In the genomic region with DNA sequence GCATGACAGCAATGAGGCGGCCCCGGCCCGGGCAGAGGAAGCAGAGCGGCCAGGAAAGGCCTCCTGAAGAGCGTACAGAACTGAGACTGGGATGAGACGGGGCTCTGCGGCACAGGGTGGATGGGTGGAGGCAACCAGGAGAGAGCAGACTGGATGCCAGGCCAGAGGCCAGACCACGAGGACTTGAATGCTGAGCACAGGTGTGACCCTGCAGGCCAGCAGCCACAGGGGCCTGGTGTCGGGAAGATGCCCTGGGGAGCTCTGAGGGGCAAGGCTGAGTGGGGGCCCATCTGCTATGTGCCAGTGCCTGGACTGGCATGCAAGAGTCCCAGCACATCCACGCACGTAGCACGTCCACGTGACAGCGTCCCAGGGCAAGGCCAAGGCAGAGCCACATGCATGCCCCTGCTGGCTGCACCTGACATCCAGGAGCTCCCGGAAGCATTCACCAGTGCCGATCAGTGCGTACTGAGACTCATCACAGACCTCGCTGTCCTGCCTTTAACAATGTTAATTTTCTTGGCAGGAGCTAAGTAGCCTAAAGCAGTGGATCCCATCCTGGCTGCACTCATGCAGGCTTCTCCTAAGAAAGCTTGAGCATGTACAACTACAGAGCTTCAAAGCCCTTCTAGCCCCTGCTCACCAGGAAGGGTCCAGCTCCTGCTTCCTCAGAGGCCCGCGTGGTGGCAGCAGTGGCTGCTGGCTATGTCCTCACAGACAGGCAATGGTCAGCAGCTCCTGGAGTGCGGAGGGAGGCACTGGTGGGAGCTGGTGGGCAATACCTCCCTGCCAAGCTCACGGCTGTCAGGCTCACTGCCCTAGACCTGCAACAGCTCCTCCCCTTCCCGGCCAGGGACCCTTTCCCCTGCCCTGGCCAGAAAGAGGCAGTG, we compare ENCODE assay signal across 13 cellular contexts. TPM values are rescaled to one million over a fixed set of nuclear protein-coding genes. Genes with fewer than 3 reads are reported as not detected.
DNase-seq lines count a peak whose midpoint lies in the region; ATAC-seq, FAIRE-seq and TF ChIP-seq lines count a peak whose summit lies in the region.
"Had no signal": no experiment of that assay in that cellular context is flagged by ENCODE, and none has a peak within 500 bp of the region (broad histone marks: within the 10 kb centered on the region; RNA-seq: fewer than 3 reads in every experiment).

No MANE protein-coding gene starts in this region.

- H3K4me3 ChIP-seq in HepG2 (replicated peaks in 1 of 3; ENCODE audit: insufficient read depth in 1 of 3, low read depth in 2 of 3, low read length in 3 of 3): no peak overlapping the region

- no peak overlapping the region for H3K4me2 ChIP-seq in HepG2 (ENCODE audit: low read depth, low read length)

- FAIRE-seq in HepG2 (lab: Jason Lieb, UNC): no peak
- FAIRE-seq: colon had no signal

- POLR2A ChIA-PET in HepG2 (lab: Yijun Ruan, JAX): no interaction called here

- H3K36me3 ChIP-seq in HepG2 (replicated peaks in 1 of 2; ENCODE audit: control insufficient read depth in 1 of 2, insufficient read depth in 2 of 2, low read length in 2 of 2): no peaks in the 10 kb centered on the region

- H3K4me1 ChIP-seq in HepG2 (ENCODE audit: insufficient read depth, low read length): no peaks in the 10 kb centered on the region

- no peaks in the 10 kb centered on the region for H3K4me1 Mint-ChIP-seq in natural killer cell treated with Interleukin-12 subunit alpha and Interleukin-12 subunit beta and Interleukin-15 and Interleukin-18, amount 100 ng/mL, for 72 hours (ENCODE audit: low read depth in 2 of 2)
- H3K4me1 Mint-ChIP-seq in natural killer cell: no peaks in the 10 kb centered on the region
- no peaks in the 10 kb centered on the region for H3K4me1 Mint-ChIP-seq in activated naive CD4-positive, alpha-beta T cell treated with anti-CD3 and anti-CD28 coated beads, Interleukin-2, amount 10 ng/mL, durations not matched to agents 7 days and 5 days

- no peak overlapping the region for H2AFZ ChIP-seq in HepG2 (ENCODE audit: low read length)

- ATAC-seq in natural killer cell treated with Interleukin-12 subunit alpha and Interleukin-12 subunit beta and Interleukin-15 and Interleukin-18, amount 100 ng/mL, for 72 hours: no peak
- ATAC-seq in natural killer cell: no peak
- ATAC-seq in HepG2: peak; percentile 86
- ATAC-seq: left lobe of liver, T-helper 17 cell had no signal

- H3K79me2 ChIP-seq in HepG2 (ENCODE audit: insufficient read depth, low read length): no peaks in the 10 kb centered on the region

- H3K27ac Mint-ChIP-seq in natural killer cell treated with Interleukin-12 subunit alpha and Interleukin-12 subunit beta and Interleukin-15 and Interleukin-18, amount 100 ng/mL, for 72 hours: no peak overlapping the region
- no peak overlapping the region for H3K27ac Mint-ChIP-seq in natural killer cell
- H3K27ac Mint-ChIP-seq in activated naive CD4-positive, alpha-beta T cell treated with anti-CD3 and anti-CD28 coated beads, Interleukin-2, amount 10 ng/mL, durations not matched to agents 7 days and 5 days: no peak overlapping the region
- H3K27ac Mint-ChIP-seq: activated CD4-positive, alpha-beta memory T cell treated with anti-CD3 and anti-CD28 coated beads for 36 hours; T-helper 17 cell had no signal

- TF ChIP-seq POLR2A in HepG2 (IDR thresholded peaks at IDR 0.05; ENCODE audit: insufficient read depth in 1 of 2, low read depth in 2 of 2, low read length in 2 of 2): no peak

- H3K27me3 ChIP-seq in HepG2 (ENCODE audit: control insufficient read depth in 1 of 2, insufficient read depth in 2 of 2, low read length in 2 of 2): peaks cover 3 to 13% of the 10 kb centered on the region in 2 experiments; a peak in 2 of 5 replicates

- H3K9me3 Mint-ChIP-seq in natural killer cell treated with Interleukin-12 subunit alpha and Interleukin-12 subunit beta and Interleukin-15 and Interleukin-18, amount 100 ng/mL, for 72 hours: no peaks in the 10 kb centered on the region
- H3K9me3 Mint-ChIP-seq in natural killer cell: no peaks in the 10 kb centered on the region
- no peaks in the 10 kb centered on the region for H3K9me3 Mint-ChIP-seq in activated naive CD4-positive, alpha-beta T cell treated with anti-CD3 and anti-CD28 coated beads, Interleukin-2, amount 10 ng/mL, durations not matched to agents 7 days and 5 days
- H3K9me3 Mint-ChIP-seq: activated CD4-positive, alpha-beta memory T cell treated with anti-CD3 and anti-CD28 coated beads for 36 hours had no signal

- H3K9me3 ChIP-seq in HepG2 (ENCODE audit: low read length): no peaks in the 10 kb centered on the region

- H3K9ac ChIP-seq in HepG2 (ENCODE audit: insufficient read depth, low read depth, low read length): no peak overlapping the region

- in situ Hi-C loops in HepG2 (cut with HindIII; ENCODE audit: extremely low pct_ligation_motif_present, low pct_unique_long_range_greater_than_20kb): no loop called here

- WGBS in HepG2 (ENCODE audit: low lambda C conversion rate): 30% methylated on average over 16 of the region's 23 CpGs

- CTCF ChIA-PET in HepG2 (lab: Yijun Ruan, JAX; ENCODE audit: low intra/inter-chr PET ratio, low total read pairs): interaction anchor here (0.5 to 2.1 kb wide), 3 partner anchors 12 to 237 kb away, joined by 3 to 26 read pairs (median 3); no protein-coding TSS in a partner anchor
- CTCF ChIA-PET in activated naive CD4-positive, alpha-beta T cell treated with anti-CD3 and anti-CD28 coated beads, Interleukin-2, amount 10 ng/mL, durations not matched to agents 7 days and 5 days (lab: Charles Lee): no interaction called here

- peaks cover 5% of the 10 kb centered on the region; the same call in 1 of the 2 replicates for H4K20me1 ChIP-seq in HepG2 (ENCODE audit: insufficient read depth, low read length)

- no peaks in the 10 kb centered on the region for H3K36me3 Mint-ChIP-seq in natural killer cell treated with Interleukin-12 subunit alpha and Interleukin-12 subunit beta and Interleukin-15 and Interleukin-18, amount 100 ng/mL, for 72 hours
- H3K36me3 Mint-ChIP-seq in natural killer cell: no peaks in the 10 kb centered on the region
- H3K36me3 Mint-ChIP-seq in activated naive CD4-positive, alpha-beta T cell treated with anti-CD3 and anti-CD28 coated beads, Interleukin-2, amount 10 ng/mL, durations not matched to agents 7 days and 5 days: no peaks in the 10 kb centered on the region
- H3K36me3 Mint-ChIP-seq: activated CD4-positive, alpha-beta memory T cell treated with anti-CD3 and anti-CD28 coated beads for 36 hours had no signal

- H3K4me3 Mint-ChIP-seq in natural killer cell treated with Interleukin-12 subunit alpha and Interleukin-12 subunit beta and Interleukin-15 and Interleukin-18, amount 100 ng/mL, for 72 hours: no peak overlapping the region
- no peak overlapping the region for H3K4me3 Mint-ChIP-seq in natural killer cell
- no peak overlapping the region for H3K4me3 Mint-ChIP-seq in activated naive CD4-positive, alpha-beta T cell treated with anti-CD3 and anti-CD28 coated beads, Interleukin-2, amount 10 ng/mL, durations not matched to agents 7 days and 5 days
- H3K4me3 Mint-ChIP-seq: activated CD4-positive, alpha-beta memory T cell treated with anti-CD3 and anti-CD28 coated beads for 36 hours; T-helper 17 cell had no signal

- TF ChIP-seq CTCF in natural killer cell (IDR thresholded peaks at IDR 0.05): no peak
- TF ChIP-seq CTCF in HepG2 (CRISPR knock-in tag; IDR thresholded peaks at IDR 0.05): peak; percentile 74

- DNase-seq in natural killer cell treated with Interleukin-12 subunit alpha and Interleukin-12 subunit beta and Interleukin-15 and Interleukin-18, amount 100 ng/mL, for 72 hours (ENCODE audit: low spot score): peak; percentile 41
- DNase-seq in natural killer cell (no peak), caudate nucleus (lab: John Stamatoyannopoulos, UW) (peak in 33 of 61 donors; percentile 11 to 72 (median 42)), HepG2 (ENCODE audit: low spot score) (peak; percentile 19), NCI-H446 (lab: John Stamatoyannopoulos, UW) (no peak), GDM1 (lab: John Stamatoyannopoulos, UW) (no peak), dedifferentiated amniotic fluid mesenchymal stem cell (ENCODE audit: extremely low spot score) (no peak)
- no peak for DNase-seq in activated naive CD4-positive, alpha-beta T cell treated with anti-CD3 and anti-CD28 coated beads, Interleukin-2, amount 10 ng/mL, durations not matched to agents 7 days and 5 days
- DNase-seq: activated CD4-positive, alpha-beta memory T cell treated with anti-CD3 and anti-CD28 coated beads for 36 hours; activated naive CD4-positive, alpha-beta T cell treated with Interleukin-2 at 50 U/mL for 16 hours; T-helper 17 cell had no signal

- TF ChIP-seq EP300 in HepG2 (IDR thresholded peaks at IDR 0.05; ENCODE audit: low read depth in 2 of 2, low read length in 2 of 2): no peak
- TF ChIP-seq EP300 in HepG2 (CRISPR knock-in tag; IDR thresholded peaks at IDR 0.05; ENCODE audit: borderline replicate concordance): no peak

- no TSS peak for BruUV-seq in HepG2 (replicated peaks; lab: Mats Ljungman, UMichigan)

- TF ChIP-seq RAD21 in HepG2 (CRISPR knock-in tag; IDR thresholded peaks at IDR 0.05): no peak; the same call in 1 of the 2 replicates

- intact Hi-C loops in natural killer cell (cut with micrococcal nuclease) (no loop called here), HepG2 (cut with micrococcal nuclease; ENCODE audit: unreplicated experiment) (loop anchor here (1.0 to 2.0 kb wide), 2 partner anchors 28 to 237 kb away; no protein-coding TSS in a partner anchor)

- H3K27me3 Mint-ChIP-seq in natural killer cell treated with Interleukin-12 subunit alpha and Interleukin-12 subunit beta and Interleukin-15 and Interleukin-18, amount 100 ng/mL, for 72 hours: peaks cover 0 to 2% of the 10 kb centered on the region in 2 donors
- peaks cover 0 to 5% of the 10 kb centered on the region in 2 donors for H3K27me3 Mint-ChIP-seq in natural killer cell (ENCODE audit: low read depth in 2 of 2)
- H3K27me3 Mint-ChIP-seq in activated naive CD4-positive, alpha-beta T cell treated with anti-CD3 and anti-CD28 coated beads, Interleukin-2, amount 10 ng/mL, durations not matched to agents 7 days and 5 days: peaks cover 19% of the 10 kb centered on the region

- no peak overlapping the region for H3K27ac ChIP-seq in caudate nucleus (ENCODE audit: low read depth, low read length)
- no peak overlapping the region for H3K27ac ChIP-seq in HepG2 (ENCODE audit: extremely low read length, insufficient read depth, low read length)

RNA-seq across cellular contexts. Expression of a gene that starts 18.0 kb away (rescaled TPM):
- total RNA-seq in natural killer cell treated with Interleukin-12 subunit alpha and Interleukin-12 subunit beta and Interleukin-15 and Interleukin-18, amount 100 ng/mL, for 72 hours: not detected
- not detected for total RNA-seq in natural killer cell
- not detected in 2 replicates for total RNA-seq in HepG2 (2016; rRNA removed; fragmentation: Illumina TruSeq; extraction: Trizol)
- not detected in 2 replicates for total RNA-seq in HepG2 (2016; cell fraction: cytosol; rRNA removed; fragmentation: Illumina TruSeq; extraction: Trizol; ENCODE audit: low read depth)
- not detected in 2 replicates for total RNA-seq in HepG2 (2016; cell fraction: insoluble cytoplasmic fraction; rRNA removed; fragmentation: Illumina TruSeq; extraction: Trizol)
- not detected in 2 replicates for total RNA-seq in HepG2 (2016; cell fraction: membrane; rRNA removed; fragmentation: Illumina TruSeq; extraction: Trizol)
- total RNA-seq in HepG2 (2016; cell fraction: nucleus; rRNA removed; fragmentation: Illumina TruSeq; extraction: Trizol): not detected in 2 replicates
- polyA plus RNA-seq in HepG2 (2011; rRNA removed): 0.03 and 0.05 TPM in 2 replicates
- polyA plus RNA-seq in HepG2 (2011; cell fraction: cytosol; rRNA removed): 0.01 and 0.03 TPM in 2 replicates
- not detected in 2 replicates for polyA plus RNA-seq in HepG2 (2011; cell fraction: nucleus; rRNA removed)
- not detected in 2 replicates for polyA plus RNA-seq in HepG2 (2012)
- polyA plus RNA-seq in HepG2 (2016; cell fraction: cytosol; fragmentation: Illumina TruSeq; extraction: Trizol; ENCODE audit: low read depth): not detected in 2 replicates
- not detected in 2 replicates for polyA plus RNA-seq in HepG2 (2016; cell fraction: insoluble cytoplasmic fraction; fragmentation: Illumina TruSeq; extraction: Trizol; ENCODE audit: low read depth)
- not detected in 2 replicates for polyA plus RNA-seq in HepG2 (2016; cell fraction: membrane; fragmentation: Illumina TruSeq; extraction: Trizol; ENCODE audit: low read depth)
- polyA plus RNA-seq in HepG2 (2016; cell fraction: nucleus; fragmentation: Illumina TruSeq; extraction: Trizol; ENCODE audit: insufficient read depth, low read depth): not detected in 2 replicates
- 5.3 TPM in 1 of 2 replicates, not detected in the other for polyA minus RNA-seq in HepG2 (2011; rRNA and poly(A)+ RNA removed; ENCODE audit: low replicate concordance)
- polyA minus RNA-seq in HepG2 (2011; cell fraction: cytosol; rRNA and poly(A)+ RNA removed): not detected in 2 replicates
- 0.25 TPM in 1 of 2 replicates, not detected in the other for polyA minus RNA-seq in HepG2 (2011; cell fraction: nucleus; rRNA and poly(A)+ RNA removed)
- total RNA-seq: activated CD4-positive, alpha-beta memory T cell treated with anti-CD3 and anti-CD28 coated beads for 36 hours; T-helper 17 cell had no signal

Comparison
In these comparisons a context has a peak if more than half of its experiments do, and no peak if none do; other contexts are left out.
1. DNase-seq: peak in natural killer cell treated with Interleukin-12 subunit alpha and Interleukin-12 subunit beta and Interleukin-15 and Interleukin-18, amount 100 ng/mL, for 72 hours (single experiment), caudate nucleus (33 of 61) and HepG2 (single experiment); none in natural killer cell (single experiment), NCI-H446 (0 of 2), GDM1 (single experiment), activated naive CD4-positive, alpha-beta T cell treated with anti-CD3 and anti-CD28 coated beads, Interleukin-2, amount 10 ng/mL, durations not matched to agents 7 days and 5 days (single experiment) and dedifferentiated amniotic fluid mesenchymal stem cell (single experiment).